1 cellular context compared by ENCODE assay signal in genomic region chr11:65083834-65084597, GRCh38.
TF ChIP-seq lines count a peak whose summit lies in the region.

Gene CDCA5, minus strand, starts transcription at chr11:65084040. Its CDS starts 62 bp downstream, at chr11:65083978.
Gene ZFPL1, plus strand, starts transcription at chr11:65084222. Its CDS starts 477 bp downstream, at chr11:65084699.

TF ChIP-seq in HCT116, 20 proteins besides CTCF, POLR2A, EP300 and RAD21 (continued from another document):
- TF ChIP-seq ZBTB33 (IDR thresholded peaks at IDR 0.05; ENCODE audit: extremely low read depth, insufficient replicate concordance, low read length), result peak; percentile 13
- peak; percentile 67 for TF ChIP-seq POLR2AphosphoS5 (IDR thresholded peaks at IDR 0.05; ENCODE audit: low read depth, low read length)
- peak; percentile 96 for TF ChIP-seq SIN3A (IDR thresholded peaks at IDR 0.05; ENCODE audit: low read depth)
- no peak for TF ChIP-seq JUND (IDR thresholded peaks at IDR 0.05)
- peak; percentile 96 for TF ChIP-seq SRF (IDR thresholded peaks at IDR 0.05; ENCODE audit: low read depth)
- peak; percentile 68 for TF ChIP-seq CBX3 (IDR thresholded peaks at IDR 0.05; ENCODE audit: low read depth)
- TF ChIP-seq FOSL1 (IDR thresholded peaks at IDR 0.05; ENCODE audit: low read depth), result no peak
- TF ChIP-seq ZNF274 (IDR thresholded peaks at IDR 0.05; ENCODE audit: low read depth, low read length), result no peak
- peak; percentile 26 for TF ChIP-seq YY1 (IDR thresholded peaks at IDR 0.05; ENCODE audit: extremely low read depth, insufficient replicate concordance, low read depth, low read length)
- no peak for TF ChIP-seq ATF3 (IDR thresholded peaks at IDR 0.05)
- TF ChIP-seq ELF1 (IDR thresholded peaks at IDR 0.05; ENCODE audit: borderline replicate concordance, low read depth), result peak; percentile 99
- no peak for TF ChIP-seq REST (IDR thresholded peaks at IDR 0.05; ENCODE audit: low read depth)
- no peak for TF ChIP-seq CEBPB (IDR thresholded peaks at IDR 0.05; ENCODE audit: low read depth)
- peak; percentile 40 for TF ChIP-seq TCF7L2 (IDR thresholded peaks at IDR 0.05; ENCODE audit: borderline replicate concordance, extremely low read depth, insufficient read depth, insufficient read length)
- peak; percentile 96 for TF ChIP-seq SP1 (IDR thresholded peaks at IDR 0.05; ENCODE audit: low read depth)
- TF ChIP-seq EGR1 (IDR thresholded peaks at IDR 0.05; ENCODE audit: low read depth), result peak; percentile 81
- peak; percentile 55; the same call in 1 of the 2 replicates for TF ChIP-seq ZFX (IDR thresholded peaks at IDR 0.05)
